20 cellular contexts compared by ENCODE assay signal in the genomic region with DNA sequence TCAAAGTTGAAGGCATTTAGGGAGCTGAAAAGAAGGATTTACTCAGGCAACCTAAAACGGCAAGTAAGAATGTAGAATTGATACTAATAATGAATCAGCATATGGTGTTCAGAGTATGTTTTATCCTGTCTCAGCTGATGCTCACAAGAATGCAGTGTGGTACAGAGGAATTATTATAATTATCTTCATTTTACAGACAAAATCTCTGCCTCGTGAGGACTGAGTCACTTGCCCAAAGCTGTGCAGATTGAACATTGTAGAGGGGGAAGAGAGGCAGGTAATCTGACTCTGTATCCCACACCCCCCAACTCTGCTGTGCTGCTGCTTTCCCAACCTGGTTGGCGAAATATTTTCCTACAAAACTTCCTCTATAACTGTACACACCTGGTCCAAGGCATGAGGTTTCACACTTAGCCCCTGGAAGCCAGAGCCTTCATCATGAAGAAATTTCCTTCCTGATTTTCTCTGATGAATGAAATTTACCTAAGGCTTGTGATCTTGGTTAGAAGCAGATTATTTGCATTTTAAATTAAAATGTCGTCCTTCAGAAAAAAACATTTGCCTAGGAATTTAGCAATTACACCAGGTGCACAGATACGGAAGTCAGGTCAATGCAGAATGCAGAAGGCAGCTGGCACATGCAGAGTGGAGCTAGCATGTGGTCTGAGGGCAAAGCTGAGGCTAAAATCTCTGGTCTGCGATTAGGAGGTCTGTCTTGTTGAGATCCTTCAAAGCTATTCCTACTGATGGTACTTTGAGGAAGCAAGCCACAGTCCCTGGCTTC. TPM values are rescaled to one million over a fixed set of nuclear protein-coding genes. Genes with fewer than 3 reads are reported as not detected.
"Had no signal": no experiment of that assay in that cellular context is flagged by ENCODE, and none has a peak within 500 bp of the region (broad histone marks: within the 10 kb centered on the region; RNA-seq: fewer than 3 reads in every experiment).

No MANE protein-coding gene starts in this region.

- H3K4me3 Mint-ChIP-seq: activated naive CD8-positive, alpha-beta T cell treated with anti-CD3 and anti-CD28 coated beads, Interleukin-2, amount 10 ng/mL, durations not matched to agents 7 days and 5 days; naive B cell had no signal

- DNase-seq: activated naive CD4-positive, alpha-beta T cell; activated naive CD8-positive, alpha-beta T cell treated with anti-CD3 and anti-CD28 coated beads, Interleukin-2, amount 10 ng/mL, durations not matched to agents 7 days and 5 days; activated T-cell treated with anti-CD3 and anti-CD28 coated beads for 4 hours; brain microvascular endothelial cell; dermis blood vessel endothelial cell; islet precursor cell; naive B cell; ovary; sigmoid colon; stimulated activated CD4-positive, alpha-beta T cell treated with anti-CD3 and anti-CD28 coated beads, Interleukin-1b, Interleukin-23, amount 100 ng/mL, for 48 hours; T-helper 1 cell; T1000; transverse colon had no signal

- ATAC-seq: activated CD4-positive, CD25-positive, alpha-beta regulatory T cell treated with anti-CD3 and anti-CD28 coated beads, Interleukin-2, amount 50 U/mL, for 24 hours; gastroesophageal sphincter; left lobe of liver had no signal

- H3K27me3 ChIP-seq: brain microvascular endothelial cell, gastroesophageal sphincter, ovary, sigmoid colon, transverse colon had no signal

- H3K36me3 Mint-ChIP-seq: activated naive CD8-positive, alpha-beta T cell treated with anti-CD3 and anti-CD28 coated beads, Interleukin-2, amount 10 ng/mL, durations not matched to agents 7 days and 5 days; naive B cell had no signal

- H3K27ac ChIP-seq: brain microvascular endothelial cell, gastroesophageal sphincter, ovary, sigmoid colon, transverse colon had no signal

- H3K27ac Mint-ChIP-seq: activated naive CD8-positive, alpha-beta T cell treated with anti-CD3 and anti-CD28 coated beads, Interleukin-2, amount 10 ng/mL, durations not matched to agents 7 days and 5 days had no signal

- H3K4me1 Mint-ChIP-seq: activated naive CD8-positive, alpha-beta T cell treated with anti-CD3 and anti-CD28 coated beads, Interleukin-2, amount 10 ng/mL, durations not matched to agents 7 days and 5 days; naive B cell had no signal

- H3K4me3 ChIP-seq: gastroesophageal sphincter, ovary, sigmoid colon, transverse colon had no signal

RNA-seq across cellular contexts. Expression of a gene that starts 52.8 kb away (rescaled TPM):
- total RNA-seq: activated naive CD8-positive, alpha-beta T cell treated with anti-CD3 and anti-CD28 coated beads, Interleukin-2, amount 10 ng/mL, durations not matched to agents 7 days and 5 days; dermis blood vessel endothelial cell; epithelial cell of proximal tubule; lung microvascular endothelial cell; mononuclear cell; pulmonary artery endothelial cell had no signal
